11 cellular contexts compared by ENCODE assay signal in genomic region chr11:46537121-46537520, GRCh38. TPM values are rescaled to one million over a fixed set of nuclear protein-coding genes. Genes with fewer than 3 reads are reported as not detected.
DNase-seq lines count a peak whose midpoint lies in the region; ATAC-seq and TF ChIP-seq lines count a peak whose summit lies in the region.
"Had no signal": no experiment of that assay in that cellular context is flagged by ENCODE, and none has a peak within 500 bp of the region (broad histone marks: within the 10 kb centered on the region; RNA-seq: fewer than 3 reads in every experiment).

No MANE protein-coding gene starts in this region.

- H2AFZ ChIP-seq in OCI-LY7 (ENCODE audit: low read length): no peak overlapping the region

- no peaks in the 10 kb centered on the region for H3K27me3 ChIP-seq in upper lobe of right lung

- CTCF ChIA-PET in OCI-LY7 (lab: Charles Lee; ENCODE audit: unreplicated experiment): no interaction called here

- H3K4me3 ChIP-seq in OCI-LY7 (ENCODE audit: low read depth, low read length, poor library complexity, severe bottlenecking) (no peak overlapping the region), upper lobe of right lung (no peak overlapping the region)

- H3K27me3 Mint-ChIP-seq in progenitor cell of endocrine pancreas: no peaks in the 10 kb centered on the region
- H3K27me3 Mint-ChIP-seq: effector memory CD8-positive, alpha-beta T cell; stimulated activated memory B cell treated with anti-CD40 and anti-IgM and Interleukin-4, amounts not matched to agents 10 μg/mL and 1 μg/mL and 100 μg/mL, for 72 hours had no signal

- POLR2A ChIA-PET in OCI-LY7 (lab: Charles Lee): no interaction called here

- H3K27ac Mint-ChIP-seq in progenitor cell of endocrine pancreas: peak overlapping the region; percentile 88
- H3K27ac Mint-ChIP-seq: nephron progenitor cell; stimulated activated memory B cell treated with anti-CD40 and anti-IgM and Interleukin-4, amounts not matched to agents 10 μg/mL and 1 μg/mL and 100 μg/mL, for 72 hours had no signal

- no peak overlapping the region for H3K27ac ChIP-seq in OCI-LY7 (ENCODE audit: low read depth, low read length, poor library complexity, severe bottlenecking)
- no peak overlapping the region for H3K27ac ChIP-seq in upper lobe of right lung

- no peaks in the 10 kb centered on the region for H3K9me2 ChIP-seq in OCI-LY7 (ENCODE audit: insufficient read depth, low read length)

- H3K36me3 Mint-ChIP-seq in progenitor cell of endocrine pancreas (ENCODE audit: insufficient read depth): peaks cover 1% of the 10 kb centered on the region

- peaks cover 46% of the 10 kb centered on the region; the same call in 1 of the 2 replicates for H3K79me2 ChIP-seq in OCI-LY7 (ENCODE audit: insufficient read depth, low read depth, low read length)

- ATAC-seq in upper lobe of right lung: no peak

- peaks cover 23% of the 10 kb centered on the region for H3K4me1 Mint-ChIP-seq in progenitor cell of endocrine pancreas (ENCODE audit: low read depth)

- peaks cover 4% of the 10 kb centered on the region for H3K4me1 ChIP-seq in OCI-LY7 (ENCODE audit: insufficient read depth, low read length, poor library complexity, severe bottlenecking)
- H3K4me1 ChIP-seq in upper lobe of right lung: peaks cover 11% of the 10 kb centered on the region

- peaks cover 12% of the 10 kb centered on the region; the same call in 1 of the 2 replicates for H4K20me1 ChIP-seq in OCI-LY7 (ENCODE audit: insufficient read depth, low read length)

- BruUV-seq in OCI-LY7 (replicated peaks; lab: Mats Ljungman, UMichigan): no TSS peak

- peaks cover 21% of the 10 kb centered on the region for H3K36me3 ChIP-seq in OCI-LY7 (ENCODE audit: insufficient read depth, low read length)
- H3K36me3 ChIP-seq in upper lobe of right lung: peaks cover 33% of the 10 kb centered on the region

- no peaks in the 10 kb centered on the region for H3K9me3 Mint-ChIP-seq in progenitor cell of endocrine pancreas (ENCODE audit: low read depth)
- H3K9me3 Mint-ChIP-seq: effector memory CD8-positive, alpha-beta T cell; nephron progenitor cell; stimulated activated memory B cell treated with anti-CD40 and anti-IgM and Interleukin-4, amounts not matched to agents 10 μg/mL and 1 μg/mL and 100 μg/mL, for 72 hours had no signal

- no peak overlapping the region for H3K4me3 Mint-ChIP-seq in progenitor cell of endocrine pancreas (ENCODE audit: low read depth)
- H3K4me3 Mint-ChIP-seq: effector memory CD8-positive, alpha-beta T cell; nephron progenitor cell; stimulated activated memory B cell treated with anti-CD40 and anti-IgM and Interleukin-4, amounts not matched to agents 10 μg/mL and 1 μg/mL and 100 μg/mL, for 72 hours had no signal

- no peak for TF ChIP-seq POLR2A in erythroblast (IDR thresholded peaks at IDR 0.05; ENCODE audit: low read length)

- no peaks in the 10 kb centered on the region for H3K9me3 ChIP-seq in OCI-LY7 (ENCODE audit: low read length)
- H3K9me3 ChIP-seq in upper lobe of right lung: no peaks in the 10 kb centered on the region

- no peak overlapping the region for H3K4me2 ChIP-seq in OCI-LY7 (ENCODE audit: low read length)

- DNase-seq in NCI-H82 (lab: John Stamatoyannopoulos, UW) (peak; percentile 7), NCI-H82 treated with DMSO at 0.1 percent for 48 hours (lab: John Stamatoyannopoulos, UW; ENCODE audit: unreplicated experiment) (no peak), OCI-LY7 (ENCODE audit: low spot score) (no peak), erythroblast (lab: John Stamatoyannopoulos, UW) (peak; percentile 24 to 31), progenitor cell of endocrine pancreas (ENCODE audit: low spot score, unreplicated experiment) (no peak), activated T-cell treated with anti-CD3 and anti-CD28 coated beads for 4 hours (no peak), upper lobe of right lung (no peak)
- no peak for DNase-seq in stimulated activated CD4-positive, alpha-beta T cell treated with anti-CD3 and anti-CD28 coated beads, Interleukin-4, amount 100 ng/mL, for 24 hours

- intact Hi-C loops in OCI-LY7 (cut with micrococcal nuclease; ENCODE audit: unreplicated experiment): loop anchor here (1.0 kb wide), 1 partner anchor 47 kb away; no protein-coding TSS in a partner anchor
- intact Hi-C loops in upper lobe of right lung (cut with DNase I): loop anchor here (10.0 kb wide), 1 partner anchor 142 kb away; the partner anchor contains the start of gene CHRM4

- peak; percentile 11; the same call in 1 of the 2 replicates for TF ChIP-seq CTCF in OCI-LY7 (conservative IDR thresholded peaks at IDR 0.05; ENCODE audit: low read length)
- TF ChIP-seq CTCF in progenitor cell of endocrine pancreas (IDR thresholded peaks at IDR 0.05; ENCODE audit: unreplicated experiment): peak; percentile 37
- no peak for TF ChIP-seq CTCF in upper lobe of right lung (IDR thresholded peaks at IDR 0.05)

RNA-seq across cellular contexts. Expression of gene AMBRA1, which starts 56.7 kb away (rescaled TPM):
- total RNA-seq in OCI-LY7 (2014; rRNA removed; shearing (Covaris generic)): 21.8 and 24.6 TPM in 2 replicates
- total RNA-seq in OCI-LY7 (2022): 30.7 and 35.2 TPM in 2 replicates
- total RNA-seq in progenitor cell of endocrine pancreas: 44.0 and 45.3 TPM in 2 replicates
- 33.9 TPM for total RNA-seq in upper lobe of right lung

Comparison
In these comparisons a context has a peak if more than half of its experiments do, and no peak if none do; other contexts are left out.
1. DNase-seq: peak in NCI-H82 (single experiment) and erythroblast (2 of 2); none in NCI-H82 treated with DMSO at 0.1 percent for 48 hours (single experiment), OCI-LY7 (single experiment), progenitor cell of endocrine pancreas (single experiment), stimulated activated CD4-positive, alpha-beta T cell treated with anti-CD3 and anti-CD28 coated beads, Interleukin-4, amount 100 ng/mL, for 24 hours (single experiment), activated T-cell treated with anti-CD3 and anti-CD28 coated beads for 4 hours (single experiment) and upper lobe of right lung (single experiment).